9 cellular contexts compared by ENCODE assay signal in genomic region chr5:93578813-93579560, GRCh38. TPM values are rescaled to one million over a fixed set of nuclear protein-coding genes. Genes with fewer than 3 reads are reported as not detected.
DNase-seq lines count a peak whose midpoint lies in the region; ATAC-seq, FAIRE-seq and TF ChIP-seq lines count a peak whose summit lies in the region.
"Had no signal": no experiment of that assay in that cellular context is flagged by ENCODE, and none has a peak within 500 bp of the region (broad histone marks: within the 10 kb centered on the region; RNA-seq: fewer than 3 reads in every experiment).

No MANE protein-coding gene starts in this region.

- DNase-seq in EH (ENCODE audit: low read depth) (peak; percentile 14), SJCRH30 (peak in 1 of 2 experiments; percentile 13), head of caudate nucleus (peak in 26 of 42 donors; percentile 21 to 81 (median 54)), psoas muscle (peak in 1 of 2 donors; percentile 49), H54 (ENCODE audit: insufficient read length, low spot score) (no peak), DMS114 treated with DMSO at 0.1 percent for 48 hours (lab: John Stamatoyannopoulos, UW; ENCODE audit: unreplicated experiment) (no peak)
- DNase-seq in activated naive CD4-positive, alpha-beta T cell treated with Interleukin-2 at 50 U/mL for 16 hours = no peak

- no peaks in the 10 kb centered on the region for H3K36me3 Mint-ChIP-seq in stimulated activated memory B cell treated with anti-CD40 and anti-IgM and Interleukin-4, amounts not matched to agents 10 μg/mL and 1 μg/mL and 100 μg/mL, for 72 hours

- no peak for TF ChIP-seq POLR2A in H54 (IDR thresholded peaks at IDR 0.05; ENCODE audit: low read depth, low read length)

- H3K27ac Mint-ChIP-seq in stimulated activated memory B cell treated with anti-CD40 and anti-IgM and Interleukin-4, amounts not matched to agents 10 μg/mL and 1 μg/mL and 100 μg/mL, for 72 hours = no peak overlapping the region

- H3K36me3 ChIP-seq in SJCRH30 (no peaks in the 10 kb centered on the region), psoas muscle (ENCODE audit: insufficient read depth in 1 of 2, low read depth in 1 of 2) (no peaks in the 10 kb centered on the region)

- H3K27me3 ChIP-seq in SJCRH30 (no peaks in the 10 kb centered on the region), psoas muscle (ENCODE audit: insufficient read depth in 3 of 3, low read length in 2 of 3) (peaks cover 0 to 51% (median 0%) of the 10 kb centered on the region in 3 donors)

- peak overlapping the region; percentile 65 for H3K4me3 ChIP-seq in SJCRH30
- peak overlapping the region; percentile 70 for H3K4me3 ChIP-seq in psoas muscle

- H3K27me3 Mint-ChIP-seq in stimulated activated memory B cell treated with anti-CD40 and anti-IgM and Interleukin-4, amounts not matched to agents 10 μg/mL and 1 μg/mL and 100 μg/mL, for 72 hours = peaks cover 49% of the 10 kb centered on the region

- H3K9me3 Mint-ChIP-seq in stimulated activated memory B cell treated with anti-CD40 and anti-IgM and Interleukin-4, amounts not matched to agents 10 μg/mL and 1 μg/mL and 100 μg/mL, for 72 hours = no peaks in the 10 kb centered on the region

- no peak for ATAC-seq in psoas muscle
- no peak for ATAC-seq in stimulated activated memory B cell treated with anti-CD40 and anti-IgM and Interleukin-4, amounts not matched to agents 10 μg/mL and 1 μg/mL and 100 μg/mL, for 72 hours

- no peak overlapping the region for H3K4me3 Mint-ChIP-seq in stimulated activated memory B cell treated with anti-CD40 and anti-IgM and Interleukin-4, amounts not matched to agents 10 μg/mL and 1 μg/mL and 100 μg/mL, for 72 hours

- H3K27ac ChIP-seq in SJCRH30 (no peak overlapping the region), psoas muscle (no peak overlapping the region)

- H3K4me1 ChIP-seq in SJCRH30 = no peaks in the 10 kb centered on the region
- peaks cover 7% of the 10 kb centered on the region for H3K4me1 ChIP-seq in psoas muscle

- intact Hi-C loops in head of caudate nucleus (cut with DNase I) = no loop called here
- intact Hi-C loops in psoas muscle (cut with DNase I) = loop anchor here in 1 of 2 donors (10.0 kb wide), 1 partner anchor 316 kb away; no protein-coding TSS in a partner anchor

- TF ChIP-seq CTCF in psoas muscle (IDR thresholded peaks at IDR 0.05) = no peak

- FAIRE-seq in H54 (lab: Jason Lieb, UNC) = no peak
- FAIRE-seq: islet of Langerhans had no signal

- no peaks in the 10 kb centered on the region for H3K9me3 ChIP-seq in SJCRH30 (replicated peaks)
- no peaks in the 10 kb centered on the region for H3K9me3 ChIP-seq in psoas muscle

- WGBS in psoas muscle, 3 donors = 17 to 33% (median 27%) methylated on average over 34 to 35 of the region's 35 CpGs

- H3K4me1 Mint-ChIP-seq in stimulated activated memory B cell treated with anti-CD40 and anti-IgM and Interleukin-4, amounts not matched to agents 10 μg/mL and 1 μg/mL and 100 μg/mL, for 72 hours = peaks cover 30% of the 10 kb centered on the region

RNA-seq across cellular contexts. Expression of gene NR2F1-AS1, which starts 2.0 kb away (rescaled TPM):
- total RNA-seq in SJCRH30 (2014; rRNA removed; shearing (Covaris generic)) = 11.3 and 12.4 TPM in 2 replicates
- 1 to 10 TPM in 1 of 4 donors, under 1 TPM in 3; 0.13 to 1.3 (median 0.55) TPM for total RNA-seq in psoas muscle
- 1 to 10 TPM in 1 of 3 donors, under 1 TPM in 2; 0.14 to 1.5 (median 0.42) TPM for polyA plus RNA-seq in psoas muscle

RNA-seq across cellular contexts. Expression of gene NR2F1, which starts 4.0 kb away (rescaled TPM):
- total RNA-seq in SJCRH30 (2014; rRNA removed; shearing (Covaris generic)) = 18.2 and 18.7 TPM in 2 replicates
- 1 to 10 TPM in 3 of 4 donors, under 1 TPM in 1; 0.39 to 1.4 (median 1.2) TPM for total RNA-seq in psoas muscle
- 1 to 10 TPM in 1 of 3 donors, under 1 TPM in 2; 0.57 to 1.4 (median 0.86) TPM for polyA plus RNA-seq in psoas muscle

Comparison
In these comparisons a context has a peak if more than half of its experiments do, and no peak if none do; other contexts are left out.
1. DNase-seq: peak in EH (single experiment) and head of caudate nucleus (26 of 42); none in H54 (single experiment), DMS114 treated with DMSO at 0.1 percent for 48 hours (single experiment) and activated naive CD4-positive, alpha-beta T cell treated with Interleukin-2 at 50 U/mL for 16 hours (single experiment).